ENCODE assay signal across 20 cellular contexts in the genomic region with DNA sequence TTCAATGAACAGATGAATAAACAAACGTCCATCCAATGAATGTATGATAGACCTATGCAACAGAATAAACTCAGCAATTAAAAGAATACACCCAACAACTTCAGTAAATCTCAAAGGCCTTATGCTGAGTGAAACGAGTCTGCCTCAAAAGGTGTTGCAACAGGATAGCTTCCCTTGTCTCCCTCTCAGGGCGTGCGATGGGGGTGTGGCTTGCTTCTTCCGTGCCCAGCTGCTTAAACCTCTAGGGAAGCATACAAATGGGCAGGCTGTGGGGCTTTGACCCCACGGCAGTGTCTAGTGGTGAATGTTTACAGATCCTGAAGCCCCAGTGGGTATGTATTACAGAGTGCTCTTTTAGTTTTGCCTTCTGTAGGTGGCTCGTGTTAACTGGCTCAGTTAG.
DNase-seq lines count a peak whose midpoint lies in the region; ATAC-seq and TF ChIP-seq lines count a peak whose summit lies in the region.
"Had no signal": no experiment of that assay in that cellular context is flagged by ENCODE, and none has a peak within 500 bp of the region (broad histone marks: within the 10 kb centered on the region; RNA-seq: fewer than 3 reads in every experiment).

No MANE protein-coding gene starts in this region.

- no TSS peak for BruUV-seq in PC-9 (replicated peaks; lab: Mats Ljungman, UMichigan)

- no peak overlapping the region for H2AFZ ChIP-seq in PC-9

- CTCF ChIA-PET in PC-9 (lab: Charles Lee): no interaction called here

- H3F3A ChIP-seq in PC-9 (ENCODE audit: insufficient read depth, low read depth): no peaks in the 10 kb centered on the region

- no peak for TF ChIP-seq POLR2A in vagina (IDR thresholded peaks at IDR 0.05)

- H3K27me3 ChIP-seq in HL-60 (ENCODE audit: insufficient read depth, poor library complexity, severe bottlenecking) (no peaks in the 10 kb centered on the region), PC-9 (ENCODE audit: insufficient read depth, low read depth) (peaks cover 21% of the 10 kb centered on the region), lower lobe of right lung (ENCODE audit: low read depth) (no peaks in the 10 kb centered on the region), vagina (no peaks in the 10 kb centered on the region)

- POLR2A ChIA-PET in PC-9 (lab: Charles Lee; ENCODE audit: unreplicated experiment): no interaction called here

- ATAC-seq in lower lobe of right lung: peak; percentile 32 to 46
- ATAC-seq in HG03469 (IDR thresholded peaks at IDR 0.05; ENCODE audit: unreplicated experiment): no peak
- ATAC-seq: stimulated activated naive B cell treated with anti-CD40 and anti-IgM and Interleukin-4, amounts not matched to agents 10 μg/mL and 1 μg/mL and 100 μg/mL, for 72 hours had no signal

- H3K4me3 ChIP-seq in HL-60 (replicated peaks; ENCODE audit: insufficient read depth, low read length): no peak overlapping the region
- H3K4me3 ChIP-seq in PC-9: no peak overlapping the region
- H3K4me3 ChIP-seq in lower lobe of right lung: no peak overlapping the region
- no peak overlapping the region for H3K4me3 ChIP-seq in vagina
- H3K4me3 ChIP-seq: esophagus muscularis mucosa, thoracic aorta had no signal

- no peak overlapping the region for H3K27ac ChIP-seq in HL-60 (replicated peaks)
- no peak overlapping the region for H3K27ac ChIP-seq in PC-9
- no peak overlapping the region for H3K27ac ChIP-seq in lower lobe of right lung
- no peak overlapping the region for H3K27ac ChIP-seq in vagina
- H3K27ac ChIP-seq: esophagus muscularis mucosa, thoracic aorta, VCaP had no signal

- no peaks in the 10 kb centered on the region for H3K9me3 ChIP-seq in PC-9 (ENCODE audit: insufficient read depth, low read depth)
- no peaks in the 10 kb centered on the region for H3K9me3 ChIP-seq in lower lobe of right lung
- no peaks in the 10 kb centered on the region for H3K9me3 ChIP-seq in vagina
- H3K9me3 ChIP-seq: esophagus muscularis mucosa, thoracic aorta had no signal

- H3K9me2 ChIP-seq in PC-9 (ENCODE audit: insufficient read depth): no peaks in the 10 kb centered on the region

- H3K4me1 ChIP-seq in PC-9 (replicated peaks; ENCODE audit: insufficient read depth) (no peaks in the 10 kb centered on the region), lower lobe of right lung (no peaks in the 10 kb centered on the region), vagina (no peaks in the 10 kb centered on the region)
- H3K4me1 ChIP-seq: esophagus muscularis mucosa had no signal

- intact Hi-C loops in PC-9 (cut with micrococcal nuclease; ENCODE audit: unreplicated experiment) (no loop called here), lower lobe of right lung (cut with DNase I) (no loop called here), vagina (cut with DNase I) (no loop called here)

- no peaks in the 10 kb centered on the region for H4K20me1 ChIP-seq in PC-9 (ENCODE audit: insufficient read depth)

- H3K4me2 ChIP-seq in PC-9: peak overlapping the region; percentile 19; the same call in 1 of the 2 replicates

- H3K79me2 ChIP-seq in PC-9 (ENCODE audit: low read depth): no peaks in the 10 kb centered on the region

- peak; percentile 18 to 74 for DNase-seq in HL-60 (ENCODE audit: low read depth in 1 of 2, low spot score in 1 of 2)
- DNase-seq in MV-4-11 (lab: John Stamatoyannopoulos, UW): peak; percentile 18
- peak in 1 of 2 experiments; percentile 34 for DNase-seq in PC-9
- DNase-seq in lower lobe of right lung: peak; percentile 47
- DNase-seq in vagina (ENCODE audit: extremely low spot score in 2 of 2): no peak
- DNase-seq in activated effector memory CD4-positive, alpha-beta T cell treated with Interleukin-2 at 50 U/mL for 16 hours: no peak
- DNase-seq: activated CD4-positive, alpha-beta T cell treated with anti-CD3 and anti-CD28 coated beads, Interleukin-2, amount 10 ng/mL, durations not matched to agents 7 days and 5 days; activated naive CD8-positive, alpha-beta T cell treated with anti-CD3 and anti-CD28 coated beads, Interleukin-2, amount 10 ng/mL, durations not matched to agents 7 days and 5 days; effector memory CD4-positive, alpha-beta T cell; hypothalamus; islet precursor cell; NCI-H526 treated with DMSO at 0.1 percent for 48 hours; small intestine; stimulated activated CD4-positive, alpha-beta T cell treated with anti-CD3 and anti-CD28 coated beads, Interleukin-2, amount 100 ng/mL, for 24 hours; stimulated activated naive B cell treated with anti-CD40 and anti-IgM and Interleukin-4, amounts not matched to agents 10 μg/mL and 1 μg/mL and 100 μg/mL, for 72 hours; T-helper 2 cell had no signal

- H3K36me3 ChIP-seq in PC-9 (ENCODE audit: low read depth): no peaks in the 10 kb centered on the region
- H3K36me3 ChIP-seq in lower lobe of right lung: no peaks in the 10 kb centered on the region
- no peaks in the 10 kb centered on the region for H3K36me3 ChIP-seq in vagina
- H3K36me3 ChIP-seq: esophagus muscularis mucosa, thoracic aorta had no signal

- TF ChIP-seq CTCF in HL-60 (IDR thresholded peaks at IDR 0.05; ENCODE audit: insufficient read depth, low read length) (no peak), PC-9 (conservative IDR thresholded peaks at IDR 0.05) (no peak), lower lobe of right lung (IDR thresholded peaks at IDR 0.05) (no peak), vagina (IDR thresholded peaks at IDR 0.05) (no peak)

Comparison
In these comparisons a context has a peak if more than half of its experiments do, and no peak if none do; other contexts are left out.
1. DNase-seq: peak in HL-60 (2 of 2), MV-4-11 (single experiment) and lower lobe of right lung (single experiment); none in vagina (0 of 2) and activated effector memory CD4-positive, alpha-beta T cell treated with Interleukin-2 at 50 U/mL for 16 hours (single experiment).